In genomic region chr2:44249269-44249668, GRCh38 we compare ENCODE assay signal across 9 cellular contexts. TPM values are rescaled to one million over a fixed set of nuclear protein-coding genes. Genes with fewer than 3 reads are reported as not detected.
DNase-seq lines count a peak whose midpoint lies in the region; ATAC-seq, FAIRE-seq and TF ChIP-seq lines count a peak whose summit lies in the region.
"Not testable (repeated sequence)": the region's sequence is repeated elsewhere in the genome, so short reads cannot be mapped to it uniquely, and the experiment has no call there.
"Had no signal": no experiment of that assay in that cellular context is flagged by ENCODE, and none has a peak within 500 bp of the region (broad histone marks: within the 10 kb centered on the region; RNA-seq: fewer than 3 reads in every experiment).

No MANE protein-coding gene starts in this region.

- not testable (repeated sequence) for H3K27me3 ChIP-seq in HepG2 (ENCODE audit: control insufficient read depth in 1 of 2, insufficient read depth in 2 of 2, low read length in 2 of 2)

- DNase-seq in Caki2 (ENCODE audit: low read depth) (peak; percentile 51), RCC 7860 (ENCODE audit: low spot score) (peak; percentile 71), glomerular visceral epithelial cell (ENCODE audit: extremely low spot score) (peak; percentile 12), kidney tubule cell (ENCODE audit: low spot score) (peak; percentile 88)
- not testable (repeated sequence) for DNase-seq in HepG2 (ENCODE audit: low spot score)

- TF ChIP-seq POLR2A in HepG2 (IDR thresholded peaks at IDR 0.05; ENCODE audit: insufficient read depth in 1 of 2, low read depth in 2 of 2, low read length in 2 of 2), result not testable (repeated sequence)

- not testable (repeated sequence) for H2AFZ ChIP-seq in HepG2 (ENCODE audit: low read length)

- not testable (repeated sequence) for H3K27ac ChIP-seq in HepG2 (ENCODE audit: extremely low read length, insufficient read depth, low read length)

- H3K36me3 ChIP-seq in HepG2 (replicated peaks in 1 of 2; ENCODE audit: control insufficient read depth in 1 of 2, insufficient read depth in 2 of 2, low read length in 2 of 2), result not testable (repeated sequence)

- H3K79me2 ChIP-seq in HepG2 (ENCODE audit: insufficient read depth, low read length), result not testable (repeated sequence)

- in situ Hi-C loops in Caki2 (cut with HindIII; ENCODE audit: low pct_unique_long_range_greater_than_20kb, low sequenced_read_pairs), result not testable (repeated sequence)
- in situ Hi-C loops in HepG2 (cut with HindIII; ENCODE audit: extremely low pct_ligation_motif_present, low pct_unique_long_range_greater_than_20kb), result loop anchor here (5.0 kb wide), 1 partner anchor 43 kb away; no protein-coding TSS in a partner anchor

- POLR2A ChIA-PET in HepG2 (lab: Yijun Ruan, JAX), result not testable (repeated sequence)

- peak; percentile 44 for FAIRE-seq in RCC 7860 (lab: Jason Lieb, UNC)
- not testable (repeated sequence) for FAIRE-seq in HepG2 (lab: Jason Lieb, UNC)

- 53% methylated on average over 6 of the region's 6 CpGs for WGBS in HepG2 (ENCODE audit: low lambda C conversion rate)

- not testable (repeated sequence) for H3K9me3 ChIP-seq in HepG2 (ENCODE audit: low read length)

- intact Hi-C loops in HepG2 (cut with micrococcal nuclease; ENCODE audit: unreplicated experiment), result loop anchor here (5.0 kb wide), 1 partner anchor 708 kb away; no protein-coding TSS in a partner anchor

- H3K4me2 ChIP-seq in HepG2 (ENCODE audit: low read depth, low read length), result not testable (repeated sequence)

- H3K4me1 ChIP-seq in HepG2 (ENCODE audit: insufficient read depth, low read length), result peaks cover 18% of the 10 kb centered on the region

- not testable (repeated sequence) for H4K20me1 ChIP-seq in HepG2 (ENCODE audit: insufficient read depth, low read length)

- TF ChIP-seq CTCF in HepG2 (CRISPR knock-in tag; IDR thresholded peaks at IDR 0.05), result not testable (repeated sequence)

- not testable (repeated sequence) for H3K9ac ChIP-seq in HepG2 (ENCODE audit: insufficient read depth, low read depth, low read length)

- not testable (repeated sequence) for ATAC-seq in HepG2

- TF ChIP-seq RAD21 in HepG2 (CRISPR knock-in tag; IDR thresholded peaks at IDR 0.05), result not testable (repeated sequence)

- not testable (repeated sequence) for H3K4me3 ChIP-seq in HepG2 (replicated peaks in 1 of 3; ENCODE audit: insufficient read depth in 1 of 3, low read depth in 2 of 3, low read length in 3 of 3)

- BruUV-seq in HepG2 (replicated peaks; lab: Mats Ljungman, UMichigan), result not testable (repeated sequence)

- CTCF ChIA-PET in HepG2 (lab: Yijun Ruan, JAX; ENCODE audit: low intra/inter-chr PET ratio, low total read pairs), result not testable (repeated sequence)

- TF ChIP-seq EP300 in HepG2 (IDR thresholded peaks at IDR 0.05; ENCODE audit: low read depth in 2 of 2, low read length in 2 of 2); HepG2 (CRISPR knock-in tag; IDR thresholded peaks at IDR 0.05; ENCODE audit: borderline replicate concordance): not testable (repeated sequence)

TF ChIP-seq in HepG2, 621 proteins besides CTCF, POLR2A, EP300 and RAD21:
- TF ChIP-seq ZNF121 (CRISPR knock-in tag; IDR thresholded peaks at IDR 0.05) (0 out of 2 replicates have a peak, but pooled peaks have one; percentile 12), TEAD3 (CRISPR knock-in tag; optimal IDR thresholded peaks at IDR 0.05; ENCODE audit: borderline replicate concordance) (peak; percentile 51), ZNF770 (CRISPR knock-in tag; IDR thresholded peaks at IDR 0.05) (peak; percentile 75)

RNA-seq across cellular contexts. Expression of gene SLC3A1, which starts 26.0 kb away (rescaled TPM):
- total RNA-seq in Caki2 (2014; rRNA removed; shearing (Covaris generic); ENCODE audit: low replicate concordance), result 11.9 and 27.6 TPM in 2 replicates
- not detected in 2 replicates for total RNA-seq in HepG2 (2016; rRNA removed; fragmentation: Illumina TruSeq; extraction: Trizol)
- not detected in 2 replicates for total RNA-seq in HepG2 (2016; cell fraction: cytosol; rRNA removed; fragmentation: Illumina TruSeq; extraction: Trizol; ENCODE audit: low read depth)
- total RNA-seq in HepG2 (2016; cell fraction: insoluble cytoplasmic fraction; rRNA removed; fragmentation: Illumina TruSeq; extraction: Trizol), result not detected in 2 replicates
- not detected in 2 replicates for total RNA-seq in HepG2 (2016; cell fraction: membrane; rRNA removed; fragmentation: Illumina TruSeq; extraction: Trizol)
- not detected in 2 replicates for total RNA-seq in HepG2 (2016; cell fraction: nucleus; rRNA removed; fragmentation: Illumina TruSeq; extraction: Trizol)
- 0.15 and 0.18 TPM in 2 replicates for polyA plus RNA-seq in HepG2 (2011; rRNA removed)
- polyA plus RNA-seq in HepG2 (2011; cell fraction: cytosol; rRNA removed), result 0.03 and 0.15 TPM in 2 replicates
- polyA plus RNA-seq in HepG2 (2011; cell fraction: nucleus; rRNA removed), result 0.10 TPM in 1 of 2 replicates, not detected in the other
- 0.19 and 0.35 TPM in 2 replicates for polyA plus RNA-seq in HepG2 (2012)
- polyA plus RNA-seq in HepG2 (2016; cell fraction: cytosol; fragmentation: Illumina TruSeq; extraction: Trizol; ENCODE audit: low read depth), result not detected in 2 replicates
- not detected in 2 replicates for polyA plus RNA-seq in HepG2 (2016; cell fraction: insoluble cytoplasmic fraction; fragmentation: Illumina TruSeq; extraction: Trizol; ENCODE audit: low read depth)
- not detected in 2 replicates for polyA plus RNA-seq in HepG2 (2016; cell fraction: membrane; fragmentation: Illumina TruSeq; extraction: Trizol; ENCODE audit: low read depth)
- polyA plus RNA-seq in HepG2 (2016; cell fraction: nucleus; fragmentation: Illumina TruSeq; extraction: Trizol; ENCODE audit: insufficient read depth, low read depth), result 0.31 TPM in 1 of 2 replicates, not detected in the other
- 0.42 TPM in 1 of 2 replicates, not detected in the other for polyA minus RNA-seq in HepG2 (2011; rRNA and poly(A)+ RNA removed; ENCODE audit: low replicate concordance)
- not detected in 2 replicates for polyA minus RNA-seq in HepG2 (2011; cell fraction: cytosol; rRNA and poly(A)+ RNA removed)
- 0.26 and 0.37 TPM in 2 replicates for polyA minus RNA-seq in HepG2 (2011; cell fraction: nucleus; rRNA and poly(A)+ RNA removed)
- total RNA-seq: Daoy, G401, GM12878 had no signal
- polyA plus RNA-seq: BJ had no signal

Comparison
In these comparisons a context has a peak if more than half of its experiments do, and no peak if none do; other contexts are left out.
1. RNA of gene SLC3A1, which starts 26.0 kb away (total RNA-seq): 11.9 to 27.6 TPM in Caki2; not detected in HepG2; every median in the first group is over 10 times any median in the second.